Comparison of ENCODE assay signal across 21 cellular contexts in genomic region chr7:96695581-96695980, GRCh38. TPM values are rescaled to one million over a fixed set of nuclear protein-coding genes. Genes with fewer than 3 reads are reported as not detected.
DNase-seq lines count a peak whose midpoint lies in the region; ATAC-seq and TF ChIP-seq lines count a peak whose summit lies in the region.
"Had no signal": no experiment of that assay in that cellular context is flagged by ENCODE, and none has a peak within 500 bp of the region (broad histone marks: within the 10 kb centered on the region; RNA-seq: fewer than 3 reads in every experiment).

No MANE protein-coding gene starts in this region.

- H3K9me2 ChIP-seq in PC-3 (replicated peaks; ENCODE audit: low read length) = no peaks in the 10 kb centered on the region

- POLR2A ChIA-PET in CD4-positive, alpha-beta T cell (lab: Charles Lee) = no interaction called here
- POLR2A ChIA-PET in PC-3 (lab: Charles Lee; ENCODE audit: unreplicated experiment) = no interaction called here

- no peak overlapping the region for H2BK5ac ChIP-seq in mesenchymal stem cell (ENCODE audit: low read depth, low read length, poor library complexity, severe bottlenecking)

- no peak for DNase-seq in CD4-positive, alpha-beta T cell
- DNase-seq in PC-3 (no peak), cerebellar cortex (ENCODE audit: low spot score) (peak; percentile 79), medulla oblongata (ENCODE audit: extremely low spot score) (peak; percentile 28), mesenchymal stem cell (no peak)
- DNase-seq in stimulated activated CD8-positive, alpha-beta memory T cell treated with anti-CD3 and anti-CD28 coated beads, Interleukin-4, amount 100 ng/mL, for 48 hours = no peak
- DNase-seq: AML-193; Caco-2; Calu3; CD4-positive, alpha-beta memory T cell; CD8-positive, alpha-beta memory T cell; DMS79 treated with DMSO at 0.1 percent for 48 hours; GDM1 had no signal

- peaks cover 28% of the 10 kb centered on the region for H3K36me3 ChIP-seq in PC-3 (ENCODE audit: low read depth, low read length)
- peaks cover 0 to 34% of the 10 kb centered on the region in 2 experiments for H3K36me3 ChIP-seq in mesenchymal stem cell (ENCODE audit: control insufficient read depth in 1 of 2, insufficient read depth in 2 of 2, low read depth in 1 of 2, low read length in 2 of 2)

- no peak overlapping the region for H2BK120ac ChIP-seq in mesenchymal stem cell (ENCODE audit: low read depth, low read length)

- no peak overlapping the region for H3K4me3 Mint-ChIP-seq in CD4-positive, alpha-beta T cell
- H3K4me3 Mint-ChIP-seq: B cell; CD4-positive, alpha-beta memory T cell; CD8-positive, alpha-beta memory T cell had no signal

- no peak overlapping the region for H3K18ac ChIP-seq in mesenchymal stem cell (ENCODE audit: low read depth in 1 of 2, low read length in 2 of 2)

- H3K9me3 Mint-ChIP-seq in CD4-positive, alpha-beta T cell = no peaks in the 10 kb centered on the region
- H3K9me3 Mint-ChIP-seq: CD4-positive, alpha-beta memory T cell; CD8-positive, alpha-beta memory T cell had no signal

- H3K9me3 ChIP-seq in CD4-positive, alpha-beta T cell (ENCODE audit: control insufficient read depth, low read length) = no peaks in the 10 kb centered on the region
- H3K9me3 ChIP-seq in PC-3 (ENCODE audit: low read length) (no peaks in the 10 kb centered on the region), mesenchymal stem cell (ENCODE audit: control insufficient read depth, low read length) (no peaks in the 10 kb centered on the region)
- H3K9me3 ChIP-seq: A549, Caco-2 had no signal

- peak overlapping the region; percentile 53 for H3K27ac Mint-ChIP-seq in CD4-positive, alpha-beta T cell
- H3K27ac Mint-ChIP-seq: B cell had no signal

- no peak overlapping the region for H4K91ac ChIP-seq in mesenchymal stem cell (ENCODE audit: low read length)

- peaks cover 73% of the 10 kb centered on the region for H3K36me3 Mint-ChIP-seq in CD4-positive, alpha-beta T cell (ENCODE audit: low read depth)

- no peak for ATAC-seq in CD4-positive, alpha-beta T cell (ENCODE audit: poor library complexity)
- ATAC-seq in PC-3 (no peak), GM21367 (IDR thresholded peaks at IDR 0.05; ENCODE audit: unreplicated experiment) (no peak), GM18520 (IDR thresholded peaks at IDR 0.05; ENCODE audit: unreplicated experiment) (no peak)
- ATAC-seq: A549, GM12878 had no signal

- CTCF ChIA-PET in CD4-positive, alpha-beta T cell (lab: Charles Lee) = interaction anchor here (1.1 kb wide), 1 partner anchor 18 kb away, joined by 3 read pairs; no protein-coding TSS in a partner anchor
- CTCF ChIA-PET in PC-3 (lab: Charles Lee) = no interaction called here

- no peaks in the 10 kb centered on the region for H3F3A ChIP-seq in PC-3 (ENCODE audit: low read length, unreplicated experiment)

- no peak overlapping the region for H3K14ac ChIP-seq in mesenchymal stem cell (ENCODE audit: low read length in 2 of 2)

- H4K8ac ChIP-seq in mesenchymal stem cell (ENCODE audit: low read length) = no peak overlapping the region

- H2BK15ac ChIP-seq in mesenchymal stem cell (ENCODE audit: low read depth, poor library complexity, severe bottlenecking) = no peak overlapping the region

- H3K27me3 Mint-ChIP-seq in CD4-positive, alpha-beta T cell = no peaks in the 10 kb centered on the region
- H3K27me3 Mint-ChIP-seq: B cell; CD4-positive, alpha-beta memory T cell; CD8-positive, alpha-beta memory T cell had no signal

- H4K20me1 ChIP-seq in PC-3 (ENCODE audit: low read length) = peaks cover 52% of the 10 kb centered on the region

- H2AK5ac ChIP-seq in mesenchymal stem cell (ENCODE audit: low read length, severe bottlenecking) = no peak overlapping the region

- peaks cover 8% of the 10 kb centered on the region for H3K79me1 ChIP-seq in mesenchymal stem cell (replicated peaks; ENCODE audit: low read length, poor library complexity, severe bottlenecking)

- peaks cover 81% of the 10 kb centered on the region for H3K4me1 Mint-ChIP-seq in CD4-positive, alpha-beta T cell (ENCODE audit: low read depth)

- no peak for TF ChIP-seq CTCF in CD4-positive, alpha-beta T cell (IDR thresholded peaks at IDR 0.05)
- TF ChIP-seq CTCF in PC-3 (conservative IDR thresholded peaks at IDR 0.05; ENCODE audit: low read depth, low read length) = no peak

- intact Hi-C loops in CD4-positive, alpha-beta T cell (cut with DNase I, micrococcal nuclease) = no loop called here
- intact Hi-C loops in PC-3 (cut with micrococcal nuclease) = loop anchor here (10.0 kb wide), 1 partner anchor 329 kb away; the partner anchor contains the start of gene DLX5

- WGBS in mesenchymal stem cell = no CpG with 5 or more reads among the region's 1 CpG

- no peak overlapping the region for H3K27ac ChIP-seq in CD4-positive, alpha-beta T cell (ENCODE audit: low read depth, low read length)
- H3K27ac ChIP-seq in PC-3 (ENCODE audit: low read length) (peak overlapping the region; percentile 21; the same call in 1 of the 2 replicates), mesenchymal stem cell (ENCODE audit: low read length, poor library complexity, severe bottlenecking) (no peak overlapping the region)
- H3K27ac ChIP-seq: 22Rv1; A549; BLaER1 treated with 17β-estradiol and CSF1 and Interleukin-3, amounts not matched to agents 10 nM and 100 nM; C4-2B had no signal

- H2BK12ac ChIP-seq in mesenchymal stem cell (ENCODE audit: low read length in 2 of 2) = no peak overlapping the region

- H2AFZ ChIP-seq in PC-3 (ENCODE audit: low read length) (no peak overlapping the region), mesenchymal stem cell (ENCODE audit: low read depth, low read length) (no peak overlapping the region)

- H3K4me1 ChIP-seq in PC-3 (ENCODE audit: insufficient read depth, low read length) (peaks cover 22% of the 10 kb centered on the region), mesenchymal stem cell (ENCODE audit: control insufficient read depth, insufficient read depth, low read depth, low read length) (no peaks in the 10 kb centered on the region)
- H3K4me1 ChIP-seq: A549, Caco-2 had no signal

- no peak overlapping the region for H3K9ac ChIP-seq in PC-3 (ENCODE audit: low read length)
- no peak overlapping the region for H3K9ac ChIP-seq in mesenchymal stem cell (ENCODE audit: low read length)
- H3K9ac ChIP-seq: BLaER1 treated with 17β-estradiol and CSF1 and Interleukin-3, amounts not matched to agents 10 nM and 100 nM had no signal

- H3K23ac ChIP-seq in mesenchymal stem cell (ENCODE audit: low read length in 2 of 2) = no peak overlapping the region

- H3K4ac ChIP-seq in mesenchymal stem cell (ENCODE audit: low read depth in 1 of 2, low read length in 2 of 2) = no peak overlapping the region

- no TSS peak for BruUV-seq in PC-3 (replicated peaks; lab: Mats Ljungman, UMichigan)

- H3K79me2 ChIP-seq in PC-3 (ENCODE audit: low read length) = peaks cover 94% of the 10 kb centered on the region

- H3K27me3 ChIP-seq in CD4-positive, alpha-beta T cell (ENCODE audit: control insufficient read depth, insufficient read depth, low read length) = no peaks in the 10 kb centered on the region
- H3K27me3 ChIP-seq in PC-3 (ENCODE audit: low read length) = no peaks in the 10 kb centered on the region
- H3K27me3 ChIP-seq in mesenchymal stem cell (ENCODE audit: control insufficient read depth in 1 of 2, insufficient read depth in 1 of 2, low read length in 2 of 2) = no peaks in the 10 kb centered on the region
- H3K27me3 ChIP-seq: BLaER1 treated with 17β-estradiol and CSF1 and Interleukin-3, amounts not matched to agents 10 nM and 100 nM had no signal

- H3K4me2 ChIP-seq in PC-3 (ENCODE audit: low read length) (peak overlapping the region; percentile 25; the same call in 1 of the 2 replicates), mesenchymal stem cell (ENCODE audit: low read length, poor library complexity, severe bottlenecking) (no peak overlapping the region)
- H3K4me2 ChIP-seq: A549; BLaER1 treated with 17β-estradiol and CSF1 and Interleukin-3, amounts not matched to agents 10 nM and 100 nM had no signal

- H3K4me3 ChIP-seq in PC-3 (ENCODE audit: low read length) = no peak overlapping the region
- H3K4me3 ChIP-seq in mesenchymal stem cell (ENCODE audit: insufficient read depth in 1 of 2, low read depth in 1 of 2, low read length in 2 of 2) = no peak overlapping the region
- H3K4me3 ChIP-seq: A549; BLaER1 treated with 17β-estradiol and CSF1 and Interleukin-3, amounts not matched to agents 10 nM and 100 nM; GM12878 had no signal

RNA-seq across cellular contexts. Expression of gene SEM1, which starts 14.1 kb away (rescaled TPM):
- total RNA-seq in CD4-positive, alpha-beta T cell = 10 to 100 TPM; 17.4 to 18.2 TPM
- 263 and 292 TPM in 2 replicates for total RNA-seq in PC-3 (2014; rRNA removed)
- polyA plus RNA-seq in mesenchymal stem cell (2013, experiment 1 of 2) = 106 TPM
- polyA plus RNA-seq in mesenchymal stem cell (2013, experiment 2 of 2) = 111 TPM

Comparison
In these comparisons a context has a peak if more than half of its experiments do, and no peak if none do; other contexts are left out.
1. DNase-seq: peak in cerebellar cortex (single experiment) and medulla oblongata (single experiment); none in CD4-positive, alpha-beta T cell (0 of 10), PC-3 (single experiment), stimulated activated CD8-positive, alpha-beta memory T cell treated with anti-CD3 and anti-CD28 coated beads, Interleukin-4, amount 100 ng/mL, for 48 hours (single experiment) and mesenchymal stem cell (single experiment).
2. RNA of gene SEM1, which starts 14.1 kb away (total RNA-seq): 263 to 292 TPM in PC-3; 17.4 to 18.2 TPM in CD4-positive, alpha-beta T cell; every median in the first group is over 10 times any median in the second.